9 cellular contexts compared by ENCODE assay signal in genomic region chr2:187552959-187553681, GRCh38.
DNase-seq lines count a peak whose midpoint lies in the region; ATAC-seq and TF ChIP-seq lines count a peak whose summit lies in the region.
"Had no signal": no experiment of that assay in that cellular context is flagged by ENCODE, and none has a peak within 500 bp of the region (broad histone marks: within the 10 kb centered on the region; RNA-seq: fewer than 3 reads in every experiment).

No MANE protein-coding gene starts in this region.

- H3K27me3 ChIP-seq in parathyroid adenoma (ENCODE audit: control insufficient read depth, insufficient read depth, low read length): no peaks in the 10 kb centered on the region

- H3K9ac ChIP-seq in parathyroid adenoma: no peak overlapping the region

- no peaks in the 10 kb centered on the region for H3K36me3 ChIP-seq in parathyroid adenoma (ENCODE audit: control insufficient read depth, insufficient read depth, low read length)

- TF ChIP-seq CTCF in LNCaP clone FGC (IDR thresholded peaks at IDR 0.05; ENCODE audit: control insufficient read depth, extremely low read depth, insufficient read depth): no peak
- no peak for TF ChIP-seq CTCF in parathyroid adenoma (IDR thresholded peaks at IDR 0.05)

- ATAC-seq in HG03039 (IDR thresholded peaks at IDR 0.05; ENCODE audit: unreplicated experiment) (no peak), HG03280 (IDR thresholded peaks at IDR 0.05; ENCODE audit: unreplicated experiment) (no peak)

- H3K79me2 ChIP-seq in parathyroid adenoma: no peaks in the 10 kb centered on the region

- DNase-seq in EH (ENCODE audit: low read depth) (peak; percentile 83), LNCaP clone FGC (ENCODE audit: low read depth) (no peak), epithelial cell of prostate (ENCODE audit: low read depth, low spot score) (no peak), amygdala (lab: John Stamatoyannopoulos, UW) (no peak)
- no peak for DNase-seq in stimulated activated CD4-positive, alpha-beta T cell treated with anti-CD3 and anti-CD28 coated beads, Interleukin-4, amount 100 ng/mL, for 1 hour
- DNase-seq: activated CD4-positive, alpha-beta T cell treated with anti-CD3 and anti-CD28 coated beads for 48 hours had no signal

- no peak overlapping the region for H2AFZ ChIP-seq in parathyroid adenoma

- H3K4me3 ChIP-seq in LNCaP clone FGC (ENCODE audit: low read depth, low read length) (peak overlapping the region; percentile 63), parathyroid adenoma (ENCODE audit: low read depth, low read length) (peak overlapping the region; percentile 62)

- no peaks in the 10 kb centered on the region for H3K9me3 ChIP-seq in parathyroid adenoma (ENCODE audit: control insufficient read depth, low read length)

- H3K27ac ChIP-seq in epithelial cell of prostate: peak overlapping the region; percentile 11
- no peak overlapping the region for H3K27ac ChIP-seq in parathyroid adenoma

- no peaks in the 10 kb centered on the region for H3K4me1 ChIP-seq in parathyroid adenoma

- H3K4me2 ChIP-seq in parathyroid adenoma (ENCODE audit: low read length): peak overlapping the region; percentile 60
